Comparison of ENCODE assay signal across 11 cellular contexts in the genomic region with DNA sequence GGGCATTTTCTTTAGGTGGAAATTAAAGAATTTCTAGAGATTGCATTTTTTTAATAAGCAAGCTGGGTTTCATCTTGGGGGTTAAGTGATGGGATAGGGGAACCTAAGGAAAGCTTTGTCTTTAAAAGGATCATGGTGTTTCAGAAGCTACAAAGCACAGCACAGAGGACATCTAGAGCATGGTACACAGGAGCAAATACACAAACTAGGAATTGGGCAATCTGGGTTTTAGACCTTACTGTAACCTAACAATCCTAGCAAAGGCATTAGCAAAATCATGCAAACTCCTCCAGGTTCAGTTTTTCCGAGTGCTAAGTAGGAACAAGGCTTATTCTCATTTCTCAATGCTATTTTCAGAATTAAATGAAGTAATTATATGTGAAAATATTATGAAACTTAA.
"Had no signal": no experiment of that assay in that cellular context is flagged by ENCODE, and none has a peak within 500 bp of the region (broad histone marks: within the 10 kb centered on the region; RNA-seq: fewer than 3 reads in every experiment).

No MANE protein-coding gene starts in this region.

- H3K27ac Mint-ChIP-seq: GM23338, H9, HFFc6 had no signal

- DNase-seq: GM23248, GOT3, H7, H9, HCEC 1CT, HFFc6 had no signal

- H2AFZ ChIP-seq: GM23248, GM23338 had no signal

- FAIRE-seq: H1, H54 had no signal

- H3K9me3 ChIP-seq: HAP-1 had no signal

- H3K4me2 ChIP-seq: GM23338 had no signal

- H3K4me3 ChIP-seq: GM23248, GM23338, HAP-1 had no signal

- H3K4me3 Mint-ChIP-seq: GM23338, H9, HFFc6 had no signal

- H3K36me3 ChIP-seq: HAP-1 had no signal

- H3K27ac ChIP-seq: GM23248 had no signal

- H3K9ac ChIP-seq: GM23248 had no signal

- H3K9me3 Mint-ChIP-seq: HFFc6 had no signal

- ATAC-seq: GM23338, HCT116 had no signal

- H3K4me1 Mint-ChIP-seq: GM23338 had no signal

- H3K4me1 ChIP-seq: HAP-1 had no signal
